ENCODE assay signal across 8 cellular contexts in the genomic region with DNA sequence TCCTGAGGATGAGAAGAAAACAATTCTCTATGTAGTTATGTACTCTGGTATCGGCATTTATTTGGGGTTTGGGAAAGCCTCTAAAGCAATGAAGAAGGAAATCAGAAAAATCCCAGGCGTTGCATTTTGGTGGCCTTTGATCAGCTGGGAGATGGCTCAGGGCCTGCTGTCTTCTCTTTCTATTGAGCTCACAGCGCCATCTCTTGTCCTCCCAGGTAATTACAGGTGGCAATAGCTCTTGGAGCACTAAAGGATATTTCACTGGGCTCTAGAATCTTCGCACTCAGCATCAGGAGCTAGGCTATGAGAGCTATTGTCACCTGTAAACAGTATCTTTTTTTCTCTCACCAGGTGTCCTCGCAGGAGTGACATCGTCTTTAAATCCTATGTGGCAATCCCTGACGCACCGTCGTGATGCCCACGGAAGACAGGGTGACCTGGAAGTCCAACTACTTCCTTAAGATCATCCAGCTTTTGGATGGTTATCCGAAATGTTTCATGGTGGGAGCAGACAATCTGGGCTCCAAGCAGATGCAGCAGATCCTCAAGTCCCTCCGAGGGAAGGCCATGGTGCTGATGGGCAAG.
DNase-seq lines count a peak whose midpoint lies in the region; ATAC-seq and TF ChIP-seq lines count a peak whose summit lies in the region.

No MANE protein-coding gene starts in this region.

- H3K27ac ChIP-seq in C4-2B (no peak overlapping the region), prostate gland (no peak overlapping the region)

- no peaks in the 10 kb centered on the region for H3K9me3 Mint-ChIP-seq in activated CD8-positive, alpha-beta T cell treated with anti-CD3 and anti-CD28 coated beads, Interleukin-2, amount 10 ng/mL, durations not matched to agents 7 days and 5 days (ENCODE audit: insufficient read depth)

- no peaks in the 10 kb centered on the region for H3K27me3 ChIP-seq in prostate gland (replicated peaks; ENCODE audit: insufficient read depth)

- H3K36me3 Mint-ChIP-seq in activated CD8-positive, alpha-beta T cell treated with anti-CD3 and anti-CD28 coated beads, Interleukin-2, amount 10 ng/mL, durations not matched to agents 7 days and 5 days (ENCODE audit: low read depth) = no peaks in the 10 kb centered on the region

- H3K27me3 Mint-ChIP-seq in activated CD8-positive, alpha-beta T cell treated with anti-CD3 and anti-CD28 coated beads, Interleukin-2, amount 10 ng/mL, durations not matched to agents 7 days and 5 days (ENCODE audit: low read depth) = peaks cover 12% of the 10 kb centered on the region

- no peak overlapping the region for H3K4me3 Mint-ChIP-seq in activated CD8-positive, alpha-beta T cell treated with anti-CD3 and anti-CD28 coated beads, Interleukin-2, amount 10 ng/mL, durations not matched to agents 7 days and 5 days

- no peak for TF ChIP-seq POLR2A in prostate gland (IDR thresholded peaks at IDR 0.05)

- peak; percentile 83 for ATAC-seq in GM18511 (IDR thresholded peaks at IDR 0.05; ENCODE audit: unreplicated experiment)
- ATAC-seq in HG03354 (IDR thresholded peaks at IDR 0.05; ENCODE audit: poor library complexity, severe bottlenecking, unreplicated experiment) = peak; percentile 80
- no peak for ATAC-seq in activated CD8-positive, alpha-beta T cell treated with anti-CD3 and anti-CD28 coated beads, Interleukin-2, amount 10 ng/mL, durations not matched to agents 7 days and 5 days

- POLR2A ChIA-PET in activated CD8-positive, alpha-beta T cell treated with anti-CD3 and anti-CD28 coated beads, Interleukin-2, amount 10 ng/mL, durations not matched to agents 7 days and 5 days (lab: Charles Lee) = no interaction called here

- H3K4me3 ChIP-seq in prostate gland = no peak overlapping the region

- peak; percentile 83 for TF ChIP-seq CTCF in C4-2B (conservative IDR thresholded peaks at IDR 0.05)
- peak; percentile 38 to 84 (median 68) for TF ChIP-seq CTCF in prostate gland (IDR thresholded peaks at IDR 0.05)

- no peaks in the 10 kb centered on the region for H3K9me3 ChIP-seq in prostate gland

- H3K27ac Mint-ChIP-seq in activated CD8-positive, alpha-beta T cell treated with anti-CD3 and anti-CD28 coated beads, Interleukin-2, amount 10 ng/mL, durations not matched to agents 7 days and 5 days = no peak overlapping the region

- intact Hi-C loops in head of caudate nucleus (cut with DNase I) (loop anchor here (5.0 kb wide), 1 partner anchor 361 kb away; no protein-coding TSS in a partner anchor), prostate gland (cut with DNase I) (loop anchor here (1.0 to 5.0 kb wide), 4 partner anchors 41 to 364 kb away; a partner anchor contains a TSS)

- 40% methylated on average over 12 of the region's 12 CpGs for WGBS in prostate gland

- H3K36me3 ChIP-seq in prostate gland = no peaks in the 10 kb centered on the region

- CTCF ChIA-PET in activated CD8-positive, alpha-beta T cell treated with anti-CD3 and anti-CD28 coated beads, Interleukin-2, amount 10 ng/mL, durations not matched to agents 7 days and 5 days (lab: Charles Lee) = interaction anchor here (0.6 to 3.6 kb wide), 43 partner anchors 9 to 646 kb away, joined by 3 to 58 read pairs (median 4); a partner anchor contains a TSS

- H3K4me1 Mint-ChIP-seq in activated CD8-positive, alpha-beta T cell treated with anti-CD3 and anti-CD28 coated beads, Interleukin-2, amount 10 ng/mL, durations not matched to agents 7 days and 5 days (ENCODE audit: low read depth) = peaks cover 3% of the 10 kb centered on the region

- peak; percentile 77 for DNase-seq in NCI-H345 (lab: John Stamatoyannopoulos, UW)
- peak; percentile 63 for DNase-seq in activated CD8-positive, alpha-beta T cell treated with anti-CD3 and anti-CD28 coated beads, Interleukin-2, amount 10 ng/mL, durations not matched to agents 7 days and 5 days
- peak in 41 of 42 donors; percentile 13 to 86 (median 72) for DNase-seq in head of caudate nucleus
- DNase-seq in prostate gland (ENCODE audit: low spot score) = peak; percentile 65
- no peak for DNase-seq in GM19240 (ENCODE audit: insufficient read length, low spot score)

- no peaks in the 10 kb centered on the region for H3K4me1 ChIP-seq in prostate gland (replicated peaks)
